ENCODE assay signal across 1 cellular context in the genomic region with DNA sequence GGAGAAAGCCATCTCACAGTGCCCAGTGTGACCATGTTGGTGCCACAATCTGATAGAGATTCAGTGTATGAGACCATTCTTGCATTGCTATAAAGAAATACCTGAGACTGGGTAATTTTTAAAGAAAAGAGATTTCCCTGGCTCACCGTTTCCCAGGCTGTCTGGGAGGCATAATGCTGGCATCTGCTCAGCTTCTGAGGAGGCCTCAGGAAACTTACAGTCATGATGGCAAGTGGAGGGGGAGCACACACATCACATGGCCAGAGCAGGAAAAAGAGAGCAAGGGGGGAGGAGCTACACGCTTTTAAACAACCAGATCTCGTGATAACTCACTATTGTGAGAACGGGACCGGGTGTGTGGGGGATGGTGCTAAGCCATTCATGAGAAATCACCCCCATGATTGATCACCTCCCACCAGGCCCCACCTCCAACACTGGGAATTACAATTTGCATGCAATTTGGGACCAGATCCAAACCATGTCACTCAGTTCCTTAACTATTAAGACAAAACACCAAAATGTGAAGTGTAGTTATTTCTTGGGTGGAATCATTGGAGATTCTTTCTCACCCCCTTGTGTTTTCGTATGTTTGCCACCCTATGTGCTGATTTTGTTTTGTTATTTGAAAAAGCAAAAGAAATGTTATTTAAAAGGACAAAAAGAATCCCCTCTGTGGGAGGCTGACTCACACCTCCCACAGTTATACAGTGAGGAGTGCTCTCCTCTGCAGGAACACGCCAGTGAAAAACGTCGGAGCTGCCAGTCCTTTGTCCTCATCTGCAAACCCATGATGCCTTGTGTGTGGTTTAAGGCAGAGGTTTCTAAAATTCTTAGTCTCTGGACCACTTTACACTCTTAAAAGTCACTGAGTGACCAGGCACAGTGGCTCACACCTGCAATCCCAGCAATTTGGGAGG.
TF ChIP-seq lines count a peak whose summit lies in the region.

No MANE protein-coding gene starts in this region.

TF ChIP-seq in GM23338, 12 proteins besides CTCF, POLR2A, EP300 and RAD21 (continued from another document):
- TF ChIP-seq, protein P1, sequence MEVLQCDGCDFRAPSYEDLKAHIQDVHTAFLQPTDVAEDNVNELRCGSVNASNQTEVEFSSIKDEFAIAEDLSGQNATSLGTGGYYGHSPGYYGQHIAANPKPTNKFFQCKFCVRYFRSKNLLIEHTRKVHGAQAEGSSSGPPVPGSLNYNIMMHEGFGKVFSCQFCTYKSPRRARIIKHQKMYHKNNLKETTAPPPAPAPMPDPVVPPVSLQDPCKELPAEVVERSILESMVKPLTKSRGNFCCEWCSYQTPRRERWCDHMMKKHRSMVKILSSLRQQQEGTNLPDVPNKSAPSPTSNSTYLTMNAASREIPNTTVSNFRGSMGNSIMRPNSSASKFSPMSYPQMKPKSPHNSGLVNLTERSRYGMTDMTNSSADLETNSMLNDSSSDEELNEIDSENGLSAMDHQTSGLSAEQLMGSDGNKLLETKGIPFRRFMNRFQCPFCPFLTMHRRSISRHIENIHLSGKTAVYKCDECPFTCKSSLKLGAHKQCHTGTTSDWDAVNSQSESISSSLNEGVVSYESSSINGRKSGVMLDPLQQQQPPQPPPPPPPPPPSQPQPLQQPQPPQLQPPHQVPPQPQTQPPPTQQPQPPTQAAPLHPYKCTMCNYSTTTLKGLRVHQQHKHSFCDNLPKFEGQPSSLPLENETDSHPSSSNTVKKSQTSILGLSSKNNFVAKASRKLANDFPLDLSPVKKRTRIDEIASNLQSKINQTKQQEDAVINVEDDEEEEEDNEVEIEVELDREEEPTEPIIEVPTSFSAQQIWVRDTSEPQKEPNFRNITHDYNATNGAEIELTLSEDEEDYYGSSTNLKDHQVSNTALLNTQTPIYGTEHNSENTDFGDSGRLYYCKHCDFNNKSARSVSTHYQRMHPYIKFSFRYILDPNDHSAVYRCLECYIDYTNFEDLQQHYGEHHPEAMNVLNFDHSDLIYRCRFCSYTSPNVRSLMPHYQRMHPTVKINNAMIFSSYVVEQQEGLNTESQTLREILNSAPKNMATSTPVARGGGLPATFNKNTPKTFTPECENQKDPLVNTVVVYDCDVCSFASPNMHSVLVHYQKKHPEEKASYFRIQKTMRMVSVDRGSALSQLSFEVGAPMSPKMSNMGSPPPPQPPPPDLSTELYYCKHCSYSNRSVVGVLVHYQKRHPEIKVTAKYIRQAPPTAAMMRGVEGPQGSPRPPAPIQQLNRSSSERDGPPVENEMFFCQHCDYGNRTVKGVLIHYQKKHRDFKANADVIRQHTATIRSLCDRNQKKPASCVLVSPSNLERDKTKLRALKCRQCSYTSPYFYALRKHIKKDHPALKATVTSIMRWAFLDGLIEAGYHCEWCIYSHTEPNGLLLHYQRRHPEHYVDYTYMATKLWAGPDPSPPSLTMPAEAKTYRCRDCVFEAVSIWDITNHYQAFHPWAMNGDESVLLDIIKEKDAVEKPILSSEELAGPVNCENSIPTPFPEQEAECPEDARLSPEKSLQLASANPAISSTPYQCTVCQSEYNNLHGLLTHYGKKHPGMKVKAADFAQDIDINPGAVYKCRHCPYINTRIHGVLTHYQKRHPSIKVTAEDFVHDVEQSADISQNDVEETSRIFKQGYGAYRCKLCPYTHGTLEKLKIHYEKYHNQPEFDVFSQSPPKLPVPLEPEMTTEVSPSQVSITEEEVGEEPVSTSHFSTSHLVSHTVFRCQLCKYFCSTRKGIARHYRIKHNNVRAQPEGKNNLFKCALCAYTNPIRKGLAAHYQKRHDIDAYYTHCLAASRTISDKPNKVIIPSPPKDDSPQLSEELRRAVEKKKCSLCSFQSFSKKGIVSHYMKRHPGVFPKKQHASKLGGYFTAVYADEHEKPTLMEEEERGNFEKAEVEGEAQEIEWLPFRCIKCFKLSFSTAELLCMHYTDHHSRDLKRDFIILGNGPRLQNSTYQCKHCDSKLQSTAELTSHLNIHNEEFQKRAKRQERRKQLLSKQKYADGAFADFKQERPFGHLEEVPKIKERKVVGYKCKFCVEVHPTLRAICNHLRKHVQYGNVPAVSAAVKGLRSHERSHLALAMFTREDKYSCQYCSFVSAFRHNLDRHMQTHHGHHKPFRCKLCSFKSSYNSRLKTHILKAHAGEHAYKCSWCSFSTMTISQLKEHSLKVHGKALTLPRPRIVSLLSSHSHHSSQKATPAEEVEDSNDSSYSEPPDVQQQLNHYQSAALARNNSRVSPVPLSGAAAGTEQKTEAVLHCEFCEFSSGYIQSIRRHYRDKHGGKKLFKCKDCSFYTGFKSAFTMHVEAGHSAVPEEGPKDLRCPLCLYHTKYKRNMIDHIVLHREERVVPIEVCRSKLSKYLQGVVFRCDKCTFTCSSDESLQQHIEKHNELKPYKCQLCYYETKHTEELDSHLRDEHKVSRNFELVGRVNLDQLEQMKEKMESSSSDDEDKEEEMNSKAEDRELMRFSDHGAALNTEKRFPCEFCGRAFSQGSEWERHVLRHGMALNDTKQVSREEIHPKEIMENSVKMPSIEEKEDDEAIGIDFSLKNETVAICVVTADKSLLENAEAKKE (CRISPR knock-in tag; IDR thresholded peaks at IDR 0.05): no peak
- no peak for TF ChIP-seq NANOG (IDR thresholded peaks at IDR 0.05; ENCODE audit: borderline replicate concordance)
- TF ChIP-seq, protein P2, sequence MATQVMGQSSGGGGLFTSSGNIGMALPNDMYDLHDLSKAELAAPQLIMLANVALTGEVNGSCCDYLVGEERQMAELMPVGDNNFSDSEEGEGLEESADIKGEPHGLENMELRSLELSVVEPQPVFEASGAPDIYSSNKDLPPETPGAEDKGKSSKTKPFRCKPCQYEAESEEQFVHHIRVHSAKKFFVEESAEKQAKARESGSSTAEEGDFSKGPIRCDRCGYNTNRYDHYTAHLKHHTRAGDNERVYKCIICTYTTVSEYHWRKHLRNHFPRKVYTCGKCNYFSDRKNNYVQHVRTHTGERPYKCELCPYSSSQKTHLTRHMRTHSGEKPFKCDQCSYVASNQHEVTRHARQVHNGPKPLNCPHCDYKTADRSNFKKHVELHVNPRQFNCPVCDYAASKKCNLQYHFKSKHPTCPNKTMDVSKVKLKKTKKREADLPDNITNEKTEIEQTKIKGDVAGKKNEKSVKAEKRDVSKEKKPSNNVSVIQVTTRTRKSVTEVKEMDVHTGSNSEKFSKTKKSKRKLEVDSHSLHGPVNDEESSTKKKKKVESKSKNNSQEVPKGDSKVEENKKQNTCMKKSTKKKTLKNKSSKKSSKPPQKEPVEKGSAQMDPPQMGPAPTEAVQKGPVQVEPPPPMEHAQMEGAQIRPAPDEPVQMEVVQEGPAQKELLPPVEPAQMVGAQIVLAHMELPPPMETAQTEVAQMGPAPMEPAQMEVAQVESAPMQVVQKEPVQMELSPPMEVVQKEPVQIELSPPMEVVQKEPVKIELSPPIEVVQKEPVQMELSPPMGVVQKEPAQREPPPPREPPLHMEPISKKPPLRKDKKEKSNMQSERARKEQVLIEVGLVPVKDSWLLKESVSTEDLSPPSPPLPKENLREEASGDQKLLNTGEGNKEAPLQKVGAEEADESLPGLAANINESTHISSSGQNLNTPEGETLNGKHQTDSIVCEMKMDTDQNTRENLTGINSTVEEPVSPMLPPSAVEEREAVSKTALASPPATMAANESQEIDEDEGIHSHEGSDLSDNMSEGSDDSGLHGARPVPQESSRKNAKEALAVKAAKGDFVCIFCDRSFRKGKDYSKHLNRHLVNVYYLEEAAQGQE (IDR thresholded peaks at IDR 0.05; ENCODE audit: unreplicated experiment): no peak
- TF ChIP-seq POLR2AphosphoS5 (IDR thresholded peaks at IDR 0.05; ENCODE audit: low read depth): no peak
- TF ChIP-seq EZH2phosphoT487 (IDR thresholded peaks at IDR 0.05; ENCODE audit: unreplicated experiment): no peak
- TF ChIP-seq ZNF331 (CRISPR knock-in tag; IDR thresholded peaks at IDR 0.05; ENCODE audit: low read depth): no peak
- no peak for TF ChIP-seq CREB1 (CRISPR knock-in tag; IDR thresholded peaks at IDR 0.05; ENCODE audit: low read depth)
- no peak for TF ChIP-seq EZH2 (IDR thresholded peaks at IDR 0.05; ENCODE audit: low read depth, unreplicated experiment)
- no peak for TF ChIP-seq ZNF114 (CRISPR knock-in tag; IDR thresholded peaks at IDR 0.05)
